Comparison of ENCODE assay signal across 11 cellular contexts in genomic region chr7:27346531-27347260, GRCh38.
DNase-seq lines count a peak whose midpoint lies in the region; ATAC-seq and TF ChIP-seq lines count a peak whose summit lies in the region.
"Had no signal": no experiment of that assay in that cellular context is flagged by ENCODE, and none has a peak within 500 bp of the region (broad histone marks: within the 10 kb centered on the region; RNA-seq: fewer than 3 reads in every experiment).

No MANE protein-coding gene starts in this region.

- intact Hi-C loops in adrenal gland (cut with DNase I) (no loop called here), lower lobe of right lung (cut with DNase I) (no loop called here)

- H3K4me1 Mint-ChIP-seq in HFFc6 (ENCODE audit: low read depth): peaks cover 21% of the 10 kb centered on the region

- peaks cover 33% of the 10 kb centered on the region for H3K27me3 Mint-ChIP-seq in HFFc6 (ENCODE audit: insufficient read depth)

- peak overlapping the region; percentile 50; the same call in 1 of the 2 replicates for H3K27ac Mint-ChIP-seq in HFFc6

- no peak overlapping the region for H3K4me2 ChIP-seq in Karpas-422 (ENCODE audit: low read depth, low read length, poor library complexity, severe bottlenecking)
- H3K4me2 ChIP-seq: BLaER1 treated with 17β-estradiol and CSF1 and Interleukin-3, amounts not matched to agents 10 nM and 100 nM had no signal

- DNase-seq in HFFc6 (peak; percentile 97), adrenal gland (peak; percentile 48 to 88 (median 74)), lower lobe of right lung (no peak), Karpas-422 (no peak)
- DNase-seq in stimulated activated CD4-positive, alpha-beta T cell treated with anti-CD3 and anti-CD28 coated beads, Interleukin-1b, Interleukin-23, amount 100 ng/mL, for 48 hours: no peak
- DNase-seq in activated CD4-positive, alpha-beta T cell treated with anti-CD3 and anti-CD28 coated beads for 1 hour: no peak
- DNase-seq: activated T-cell treated with anti-CD3 and anti-CD28 coated beads, Interleukin-2, amount 50 U/mL, for 48 hours; NCI-H2107 had no signal

- no peaks in the 10 kb centered on the region for H3K36me3 Mint-ChIP-seq in HFFc6 (ENCODE audit: low read depth)

- no peaks in the 10 kb centered on the region for H3K79me2 ChIP-seq in Karpas-422 (ENCODE audit: low read length)

- peaks cover 0 to 11% of the 10 kb centered on the region in 2 donors for H3K4me1 ChIP-seq in adrenal gland (replicated peaks in 1 of 2)
- no peaks in the 10 kb centered on the region for H3K4me1 ChIP-seq in lower lobe of right lung
- peaks cover 5% of the 10 kb centered on the region for H3K4me1 ChIP-seq in Karpas-422 (ENCODE audit: low read length)

- no peaks in the 10 kb centered on the region for H3K9me2 ChIP-seq in Karpas-422 (replicated peaks; ENCODE audit: insufficient read depth, low read length)

- peak overlapping the region; percentile 90 for H3K27ac ChIP-seq in 22Rv1
- H3K27ac ChIP-seq in adrenal gland: peak overlapping the region in 1 of 5 donors; percentile 50
- H3K27ac ChIP-seq in lower lobe of right lung: no peak overlapping the region
- no peak overlapping the region for H3K27ac ChIP-seq in Karpas-422 (ENCODE audit: low read length)
- H3K27ac ChIP-seq: BLaER1 treated with 17β-estradiol and CSF1 and Interleukin-3, amounts not matched to agents 10 nM and 100 nM had no signal

- no peaks in the 10 kb centered on the region for H3K27me3 ChIP-seq in adrenal gland
- no peaks in the 10 kb centered on the region for H3K27me3 ChIP-seq in lower lobe of right lung (ENCODE audit: low read depth)
- no peaks in the 10 kb centered on the region for H3K27me3 ChIP-seq in Karpas-422 (ENCODE audit: low read length)
- H3K27me3 ChIP-seq: BLaER1 treated with 17β-estradiol and CSF1 and Interleukin-3, amounts not matched to agents 10 nM and 100 nM had no signal

- WGBS in adrenal gland, 4 donors: 42 to 52% (median 45%) methylated on average over 10 of the region's 10 CpGs

- no peak overlapping the region for H2AFZ ChIP-seq in Karpas-422 (ENCODE audit: low read length)

- H4K20me1 ChIP-seq in Karpas-422 (ENCODE audit: insufficient read depth, low read depth, low read length): no peaks in the 10 kb centered on the region
- H4K20me1 ChIP-seq: BLaER1 treated with 17β-estradiol and CSF1 and Interleukin-3, amounts not matched to agents 10 nM and 100 nM had no signal

- H3K9me3 ChIP-seq in adrenal gland (replicated peaks in 1 of 3) (no peaks in the 10 kb centered on the region), lower lobe of right lung (no peaks in the 10 kb centered on the region), Karpas-422 (ENCODE audit: low read length) (no peaks in the 10 kb centered on the region)
- H3K9me3 ChIP-seq: BLaER1 treated with 17β-estradiol and CSF1 and Interleukin-3, amounts not matched to agents 10 nM and 100 nM had no signal

- H3K4me3 Mint-ChIP-seq in HFFc6: peak overlapping the region; percentile 61

- H3K36me3 ChIP-seq in adrenal gland (replicated peaks in 1 of 2) (no peaks in the 10 kb centered on the region), lower lobe of right lung (no peaks in the 10 kb centered on the region), Karpas-422 (ENCODE audit: insufficient read depth, low read length) (no peaks in the 10 kb centered on the region)
- H3K36me3 ChIP-seq: BLaER1 treated with 17β-estradiol and CSF1 and Interleukin-3, amounts not matched to agents 10 nM and 100 nM had no signal

- H3K4me3 ChIP-seq in adrenal gland (no peak overlapping the region), lower lobe of right lung (no peak overlapping the region), Karpas-422 (ENCODE audit: low read length) (no peak overlapping the region)
- H3K4me3 ChIP-seq: BLaER1 treated with 17β-estradiol and CSF1 and Interleukin-3, amounts not matched to agents 10 nM and 100 nM had no signal

- no peak overlapping the region for H3K9ac ChIP-seq in Karpas-422 (ENCODE audit: low read length)
- H3K9ac ChIP-seq: BLaER1 treated with 17β-estradiol and CSF1 and Interleukin-3, amounts not matched to agents 10 nM and 100 nM had no signal

- no peak for TF ChIP-seq POLR2A in adrenal gland (IDR thresholded peaks at IDR 0.05)

- TF ChIP-seq CTCF in 22Rv1 (IDR thresholded peaks at IDR 0.05) (no peak), HFFc6 (IDR thresholded peaks at IDR 0.05) (no peak), adrenal gland (IDR thresholded peaks at IDR 0.05) (no peak), lower lobe of right lung (IDR thresholded peaks at IDR 0.05) (no peak)

- no peaks in the 10 kb centered on the region for H3K9me3 Mint-ChIP-seq in HFFc6

- ATAC-seq in lower lobe of right lung: peak; percentile 86 to 94
- ATAC-seq in HG03457 (IDR thresholded peaks at IDR 0.05; ENCODE audit: unreplicated experiment): no peak

Comparison
In these comparisons a context has a peak if more than half of its experiments do, and no peak if none do; other contexts are left out.
1. DNase-seq: peak in HFFc6 (single experiment) and adrenal gland (7 of 7); none in lower lobe of right lung (single experiment), Karpas-422 (single experiment), stimulated activated CD4-positive, alpha-beta T cell treated with anti-CD3 and anti-CD28 coated beads, Interleukin-1b, Interleukin-23, amount 100 ng/mL, for 48 hours (single experiment) and activated CD4-positive, alpha-beta T cell treated with anti-CD3 and anti-CD28 coated beads for 1 hour (single experiment).